In genomic region chr6:121901432-121901831, GRCh38 we compare ENCODE assay signal across 18 cellular contexts.
A peak's percentile ranks its signal among the peaks of the same experiment; 100 is the strongest.
DNase-seq lines count a peak whose midpoint lies in the region; FAIRE-seq lines count a peak whose summit lies in the region.
"Had no signal": no experiment of that assay in that cellular context is flagged by ENCODE, and none has a peak within 500 bp of the region (broad histone marks: within the 10 kb centered on the region; RNA-seq: fewer than 3 reads in every experiment).

No MANE protein-coding gene starts in this region.

- no peak overlapping the region for H3K4me3 Mint-ChIP-seq in immature natural killer cell
- H3K4me3 Mint-ChIP-seq: B cell; CD4-positive, CD25-positive, alpha-beta regulatory T cell; CD8-positive, alpha-beta T cell; GM23338; H9 had no signal

- peak; percentile 60 for FAIRE-seq in endometrium (lab: Jason Lieb, UNC)
- FAIRE-seq: A549, GM12892 had no signal

- peaks cover 0 to 10% (median 3%) of the 10 kb centered on the region in 6 donors for H3K9me3 Mint-ChIP-seq in immature natural killer cell
- H3K9me3 Mint-ChIP-seq: CD8-positive, alpha-beta T cell; GM23338; H9 had no signal

- H3K27me3 Mint-ChIP-seq in immature natural killer cell (ENCODE audit: low read depth in 3 of 3), result peaks cover 0 to 3% (median 2%) of the 10 kb centered on the region in 3 donors
- H3K27me3 Mint-ChIP-seq: B cell; CD4-positive, CD25-positive, alpha-beta regulatory T cell had no signal

- H3K27ac Mint-ChIP-seq in immature natural killer cell, result no peak overlapping the region
- H3K27ac Mint-ChIP-seq: B cell; CD4-positive, CD25-positive, alpha-beta regulatory T cell; CD8-positive, alpha-beta T cell; GM23338; H9 had no signal

- no peaks in the 10 kb centered on the region for H3K4me1 Mint-ChIP-seq in immature natural killer cell
- H3K4me1 Mint-ChIP-seq: B cell; CD4-positive, CD25-positive, alpha-beta regulatory T cell had no signal

- peak; percentile 23 for DNase-seq in Ammon's horn (ENCODE audit: low spot score)
- peak; percentile 51 for DNase-seq in midbrain (lab: John Stamatoyannopoulos, UW)
- no peak for DNase-seq in AG08395 (ENCODE audit: low spot score)
- DNase-seq in immature natural killer cell, result no peak
- no peak for DNase-seq in mucosa of gallbladder (ENCODE audit: low spot score)
- DNase-seq: 8988T; ACHN; Caco-2; CD4-positive, CD25-positive, alpha-beta regulatory T cell; CD8-positive, alpha-beta T cell; DMS153; DND-41; H9 had no signal

- no peaks in the 10 kb centered on the region for H3K36me3 Mint-ChIP-seq in immature natural killer cell
- H3K36me3 Mint-ChIP-seq: CD4-positive, CD25-positive, alpha-beta regulatory T cell; CD8-positive, alpha-beta T cell had no signal

Comparison
In these comparisons a context has a peak if more than half of its experiments do, and no peak if none do; other contexts are left out.
1. DNase-seq: peak in Ammon's horn (single experiment) and midbrain (single experiment); none in AG08395 (single experiment), immature natural killer cell (0 of 3) and mucosa of gallbladder (single experiment).